Comparison of ENCODE assay signal across 1 cellular context in the genomic region with DNA sequence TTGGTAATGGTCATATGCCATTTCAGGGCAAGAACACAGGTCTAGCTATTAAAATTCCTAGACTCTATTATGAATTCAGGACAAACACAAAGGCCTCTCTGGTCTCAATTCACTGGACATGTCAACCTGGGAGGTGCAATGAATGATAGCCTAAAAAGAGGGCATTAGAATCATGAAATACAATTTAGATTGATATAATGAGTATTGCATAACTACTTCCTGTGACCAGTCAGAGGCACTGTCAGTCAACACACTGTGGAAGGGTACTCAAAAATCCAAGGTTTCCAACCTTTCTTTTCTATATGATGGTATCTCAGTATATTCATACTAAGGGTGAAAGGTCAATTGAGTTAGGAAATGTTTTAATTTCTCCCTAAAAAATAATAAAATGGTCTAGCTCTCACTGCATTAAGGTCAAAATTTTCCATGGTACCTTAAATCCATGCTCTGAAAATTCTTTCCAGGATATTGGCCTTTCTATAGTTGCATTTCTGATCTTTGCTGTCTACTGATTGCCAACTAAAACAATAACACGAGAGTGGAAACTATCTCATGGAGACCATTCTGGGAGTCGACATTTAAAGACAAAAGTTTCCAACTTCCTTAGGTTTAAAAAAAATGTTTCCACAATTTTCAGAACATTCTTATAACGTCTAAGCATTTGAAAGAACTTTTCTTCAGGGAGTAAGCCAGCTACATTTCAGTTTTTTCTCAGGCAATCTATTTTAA.
TF ChIP-seq lines count a peak whose summit lies in the region.

No MANE protein-coding gene starts in this region.

TF ChIP-seq in K562, 482 proteins besides CTCF, POLR2A, EP300 and RAD21:
- TF ChIP-seq, protein P1, sequence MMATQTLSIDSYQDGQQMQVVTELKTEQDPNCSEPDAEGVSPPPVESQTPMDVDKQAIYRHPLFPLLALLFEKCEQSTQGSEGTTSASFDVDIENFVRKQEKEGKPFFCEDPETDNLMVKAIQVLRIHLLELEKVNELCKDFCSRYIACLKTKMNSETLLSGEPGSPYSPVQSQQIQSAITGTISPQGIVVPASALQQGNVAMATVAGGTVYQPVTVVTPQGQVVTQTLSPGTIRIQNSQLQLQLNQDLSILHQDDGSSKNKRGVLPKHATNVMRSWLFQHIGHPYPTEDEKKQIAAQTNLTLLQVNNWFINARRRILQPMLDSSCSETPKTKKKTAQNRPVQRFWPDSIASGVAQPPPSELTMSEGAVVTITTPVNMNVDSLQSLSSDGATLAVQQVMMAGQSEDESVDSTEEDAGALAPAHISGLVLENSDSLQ (IDR thresholded peaks at IDR 0.05), result peak; percentile 16; the same call in 1 of the 2 replicates
- TF ChIP-seq CEBPG (CRISPR knock-in tag; IDR thresholded peaks at IDR 0.05), result no peak
- TF ChIP-seq CEBPG (tag; conservative IDR thresholded peaks at IDR 0.05 in 1 of 2, IDR thresholded peaks at IDR 0.05 in 1 of 2), result peak in 1 of 2 experiments; percentile 44; a peak in 2 of 4 replicates
- TF ChIP-seq, protein P2, sequence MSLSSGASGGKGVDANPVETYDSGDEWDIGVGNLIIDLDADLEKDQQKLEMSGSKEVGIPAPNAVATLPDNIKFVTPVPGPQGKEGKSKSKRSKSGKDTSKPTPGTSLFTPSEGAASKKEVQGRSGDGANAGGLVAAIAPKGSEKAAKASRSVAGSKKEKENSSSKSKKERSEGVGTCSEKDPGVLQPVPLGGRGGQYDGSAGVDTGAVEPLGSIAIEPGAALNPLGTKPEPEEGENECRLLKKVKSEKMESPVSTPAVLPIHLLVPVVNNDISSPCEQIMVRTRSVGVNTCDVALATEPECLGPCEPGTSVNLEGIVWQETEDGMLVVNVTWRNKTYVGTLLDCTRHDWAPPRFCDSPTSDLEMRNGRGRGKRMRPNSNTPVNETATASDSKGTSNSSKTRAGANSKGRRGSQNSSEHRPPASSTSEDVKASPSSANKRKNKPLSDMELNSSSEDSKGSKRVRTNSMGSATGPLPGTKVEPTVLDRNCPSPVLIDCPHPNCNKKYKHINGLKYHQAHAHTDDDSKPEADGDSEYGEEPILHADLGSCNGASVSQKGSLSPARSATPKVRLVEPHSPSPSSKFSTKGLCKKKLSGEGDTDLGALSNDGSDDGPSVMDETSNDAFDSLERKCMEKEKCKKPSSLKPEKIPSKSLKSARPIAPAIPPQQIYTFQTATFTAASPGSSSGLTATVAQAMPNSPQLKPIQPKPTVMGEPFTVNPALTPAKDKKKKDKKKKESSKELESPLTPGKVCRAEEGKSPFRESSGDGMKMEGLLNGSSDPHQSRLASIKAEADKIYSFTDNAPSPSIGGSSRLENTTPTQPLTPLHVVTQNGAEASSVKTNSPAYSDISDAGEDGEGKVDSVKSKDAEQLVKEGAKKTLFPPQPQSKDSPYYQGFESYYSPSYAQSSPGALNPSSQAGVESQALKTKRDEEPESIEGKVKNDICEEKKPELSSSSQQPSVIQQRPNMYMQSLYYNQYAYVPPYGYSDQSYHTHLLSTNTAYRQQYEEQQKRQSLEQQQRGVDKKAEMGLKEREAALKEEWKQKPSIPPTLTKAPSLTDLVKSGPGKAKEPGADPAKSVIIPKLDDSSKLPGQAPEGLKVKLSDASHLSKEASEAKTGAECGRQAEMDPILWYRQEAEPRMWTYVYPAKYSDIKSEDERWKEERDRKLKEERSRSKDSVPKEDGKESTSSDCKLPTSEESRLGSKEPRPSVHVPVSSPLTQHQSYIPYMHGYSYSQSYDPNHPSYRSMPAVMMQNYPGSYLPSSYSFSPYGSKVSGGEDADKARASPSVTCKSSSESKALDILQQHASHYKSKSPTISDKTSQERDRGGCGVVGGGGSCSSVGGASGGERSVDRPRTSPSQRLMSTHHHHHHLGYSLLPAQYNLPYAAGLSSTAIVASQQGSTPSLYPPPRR (CRISPR knock-in tag; IDR thresholded peaks at IDR 0.05; ENCODE audit: borderline replicate concordance), result no peak
- peak; percentile 66 for TF ChIP-seq CEBPB (tag; IDR thresholded peaks at IDR 0.05)
